Comparison of ENCODE assay signal across 1 cellular context in the genomic region with DNA sequence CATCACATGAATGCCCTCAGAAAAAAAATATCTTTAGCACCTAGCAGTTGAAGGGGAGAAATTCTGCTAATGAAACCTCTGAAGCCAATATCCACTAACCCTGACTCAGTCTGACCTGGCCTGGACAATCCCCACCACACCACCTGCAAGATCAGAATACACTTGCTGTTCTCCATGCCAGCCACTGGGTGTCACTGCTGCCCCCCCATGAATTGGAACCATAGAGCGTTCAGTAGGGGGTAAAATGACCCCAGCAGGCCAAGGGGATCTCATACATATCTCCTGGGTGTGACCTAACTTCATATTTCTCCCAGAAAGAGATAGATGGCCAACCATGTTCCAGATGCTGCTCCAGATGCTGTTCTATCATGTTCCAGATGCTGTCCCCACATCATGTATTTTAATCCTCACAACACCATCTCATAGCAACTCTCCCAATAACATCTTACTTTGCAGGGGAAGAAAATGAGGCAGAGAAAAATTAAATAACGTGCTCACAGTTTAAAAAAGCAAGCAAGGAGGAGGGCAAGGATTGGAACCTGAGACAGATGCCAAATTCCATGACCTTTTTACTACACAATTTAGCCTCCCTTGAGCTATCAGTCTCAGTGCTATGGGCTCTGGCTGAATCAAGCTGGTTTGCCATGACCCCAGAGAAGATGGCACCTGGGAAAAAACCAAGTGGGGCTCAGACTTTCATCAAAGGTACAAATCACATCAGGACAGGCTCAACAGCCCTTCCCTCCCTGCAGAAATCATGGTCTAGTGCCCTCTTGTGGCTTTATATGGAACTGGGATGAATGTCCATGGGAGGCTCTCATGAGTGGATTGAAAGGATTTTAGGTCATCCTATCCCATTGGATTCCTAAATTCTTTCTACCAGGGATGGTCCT.
A peak's percentile ranks its signal among the peaks of the same experiment; 100 is the strongest.
TF ChIP-seq lines count a peak whose summit lies in the region.

No MANE protein-coding gene starts in this region.

TF ChIP-seq in H1, 55 proteins besides CTCF, POLR2A, EP300 and RAD21:
- TF ChIP-seq SRF (IDR thresholded peaks at IDR 0.05; ENCODE audit: low read depth, low read length) (no peak), TEAD4 (IDR thresholded peaks at IDR 0.05; ENCODE audit: low read depth, low read length) (peak; percentile 89), JUND (IDR thresholded peaks at IDR 0.05; ENCODE audit: low read length) (no peak)
TF ChIP-seq in H1: peak in this region for 1.
